2 cellular contexts compared by ENCODE assay signal in genomic region chr16:55735120-55735781, GRCh38.
A peak's percentile ranks its signal among the peaks of the same experiment; 100 is the strongest.
TF ChIP-seq lines count a peak whose summit lies in the region.

No MANE protein-coding gene starts in this region.

TF ChIP-seq in HepG2, 621 proteins besides CTCF, POLR2A, EP300 and RAD21 (continued from another document):
- no peak for TF ChIP-seq ZNF383 (CRISPR knock-in tag; IDR thresholded peaks at IDR 0.05; ENCODE audit: borderline replicate concordance)
- TF ChIP-seq HMG20A (CRISPR knock-in tag; IDR thresholded peaks at IDR 0.05; ENCODE audit: borderline replicate concordance) = no peak
- TF ChIP-seq BHLHE40 (IDR thresholded peaks at IDR 0.05; ENCODE audit: low read length) = 0 out of 2 replicates have a peak, but pooled peaks have one; percentile 42
- peak; percentile 93 for TF ChIP-seq ZNF329 (CRISPR knock-in tag; IDR thresholded peaks at IDR 0.05; ENCODE audit: low read depth)
- TF ChIP-seq PBX3 (CRISPR knock-in tag; IDR thresholded peaks at IDR 0.05; ENCODE audit: borderline replicate concordance) = no peak
- no peak for TF ChIP-seq ZNF747 (CRISPR knock-in tag; IDR thresholded peaks at IDR 0.05; ENCODE audit: borderline replicate concordance)
- TF ChIP-seq NONO (IDR thresholded peaks at IDR 0.05) = 0 out of 2 replicates have a peak, but pooled peaks have one; percentile 55
- TF ChIP-seq NONO (CRISPR knock-in tag; conservative IDR thresholded peaks at IDR 0.05) = no peak

TF ChIP-seq in GM12878, 131 proteins besides CTCF, POLR2A, EP300 and RAD21 (continued from another document):
- TF ChIP-seq ZBTB4 (CRISPR knock-in tag; IDR thresholded peaks at IDR 0.05) (no peak), CBX5 (IDR thresholded peaks at IDR 0.05; ENCODE audit: low read depth) (no peak), ATF7 (IDR thresholded peaks at IDR 0.05; ENCODE audit: low read depth) (no peak), ESRRA (IDR thresholded peaks at IDR 0.05; ENCODE audit: low read length) (no peak)
